Comparison of ENCODE assay signal across 8 cellular contexts in genomic region chr10:90319188-90319914, GRCh38.
DNase-seq lines count a peak whose midpoint lies in the region; ATAC-seq lines count a peak whose summit lies in the region.

No MANE protein-coding gene starts in this region.

- DNase-seq in D341Med (ENCODE audit: low spot score) (peak; percentile 16), GM19238 (ENCODE audit: insufficient read length, low spot score) (peak; percentile 5), SJSA1 (ENCODE audit: low read depth in 1 of 2, low spot score in 2 of 2) (peak; percentile 58 to 72), iPS DF 4.7 (ENCODE audit: extremely low read depth, low spot score) (peak; percentile 94), NCI-H2029 treated with DMSO at 0.1 percent for 48 hours (lab: John Stamatoyannopoulos, UW) (no peak), cortex of kidney (lab: John Stamatoyannopoulos, UW) (no peak), NCI-H526 (lab: John Stamatoyannopoulos, UW) (no peak)

- H3K36me3 ChIP-seq in SJSA1: no peaks in the 10 kb centered on the region

- ATAC-seq in HG03108 (IDR thresholded peaks at IDR 0.05; ENCODE audit: unreplicated experiment): peak; percentile 68

- no peaks in the 10 kb centered on the region for H3K9me3 ChIP-seq in SJSA1 (replicated peaks)

- no peak overlapping the region for H3K4me3 ChIP-seq in SJSA1

- H3K27me3 ChIP-seq in SJSA1 (replicated peaks): no peaks in the 10 kb centered on the region

- peaks cover 13% of the 10 kb centered on the region for H3K4me1 ChIP-seq in SJSA1 (replicated peaks)

- H3K27ac ChIP-seq in SJSA1: no peak overlapping the region

Comparison
In these comparisons a context has a peak if more than half of its experiments do, and no peak if none do; other contexts are left out.
1. DNase-seq: peak in D341Med (single experiment), GM19238 (single experiment), SJSA1 (2 of 2) and iPS DF 4.7 (single experiment); none in NCI-H2029 treated with DMSO at 0.1 percent for 48 hours (single experiment), cortex of kidney (single experiment) and NCI-H526 (0 of 2).